ENCODE assay signal across 14 cellular contexts in the genomic region with DNA sequence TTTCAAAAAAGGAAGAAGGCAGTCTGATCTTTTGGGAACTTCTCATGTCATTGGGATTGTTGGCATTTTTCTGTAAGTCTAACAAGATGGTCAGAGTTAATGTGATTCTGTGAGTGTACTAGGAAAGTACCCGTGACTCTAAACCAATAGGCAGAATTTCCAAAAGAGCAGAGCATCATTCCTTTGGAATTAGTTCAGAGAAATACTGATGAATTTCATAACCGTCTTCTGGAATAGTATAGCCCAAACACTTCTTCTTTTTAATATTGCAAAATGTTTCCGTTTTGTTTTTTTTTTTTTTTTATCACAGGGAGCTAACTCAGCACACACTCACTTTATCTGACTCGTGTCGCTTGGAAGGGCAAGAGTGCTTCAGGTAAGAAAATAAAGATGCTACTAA.
"Had no signal": no experiment of that assay in that cellular context is flagged by ENCODE, and none has a peak within 500 bp of the region (broad histone marks: within the 10 kb centered on the region; RNA-seq: fewer than 3 reads in every experiment).

No MANE protein-coding gene starts in this region.

- ATAC-seq: activated CD4-positive, CD25-positive, alpha-beta regulatory T cell treated with anti-CD3 and anti-CD28 coated beads, Interleukin-2, amount 50 U/mL, for 24 hours; effector memory CD8-positive, alpha-beta T cell; mucosa of descending colon; naive thymus-derived CD8-positive, alpha-beta T cell had no signal

- DNase-seq: activated naive CD4-positive, alpha-beta T cell treated with anti-CD3 and anti-CD28 coated beads, Interleukin-2, amount 10 ng/mL, durations not matched to agents 7 days and 5 days; adrenal gland; central memory CD4-positive, alpha-beta T cell; effector memory CD8-positive, alpha-beta T cell; immature natural killer cell; left cardiac atrium; lower lobe of right lung; mucosa of descending colon; naive thymus-derived CD8-positive, alpha-beta T cell; posterior cingulate gyrus; small intestine; thyroid gland; uterus had no signal
